13 cellular contexts compared by ENCODE assay signal in genomic region chr14:54606178-54606577, GRCh38. TPM values are rescaled to one million over a fixed set of nuclear protein-coding genes. Genes with fewer than 3 reads are reported as not detected.
DNase-seq lines count a peak whose midpoint lies in the region; ATAC-seq, FAIRE-seq and TF ChIP-seq lines count a peak whose summit lies in the region.
"Had no signal": no experiment of that assay in that cellular context is flagged by ENCODE, and none has a peak within 500 bp of the region (broad histone marks: within the 10 kb centered on the region; RNA-seq: fewer than 3 reads in every experiment).

No MANE protein-coding gene starts in this region.

- H2AK9ac ChIP-seq in IMR-90 (replicated peaks; ENCODE audit: low read depth, low read length, poor library complexity) = peak overlapping the region; percentile 89

- peak overlapping the region; percentile 79 for H3K14ac ChIP-seq in IMR-90 (replicated peaks; ENCODE audit: low read depth, low read length)

- intact Hi-C loops in IMR-90 (cut with micrococcal nuclease) = no loop called here
- intact Hi-C loops in upper lobe of right lung (cut with DNase I) = no loop called here

- H3K56ac ChIP-seq in IMR-90 (ENCODE audit: extremely low read depth, insufficient read depth, low read length) = no peak overlapping the region

- in situ Hi-C loops in IMR-90 (cut with MboI; ENCODE audit: low sequenced_read_pairs) = no loop called here

- H3K36me3 ChIP-seq in IMR-90 (ENCODE audit: control insufficient read depth, insufficient read depth, low read length) = peaks cover 2% of the 10 kb centered on the region
- no peaks in the 10 kb centered on the region for H3K36me3 ChIP-seq in upper lobe of right lung

- peaks cover 35 to 37% of the 10 kb centered on the region in 2 donors for H3K27me3 Mint-ChIP-seq in effector memory CD8-positive, alpha-beta T cell
- peaks cover 2 to 14% (median 7%) of the 10 kb centered on the region in 3 donors for H3K27me3 Mint-ChIP-seq in immature natural killer cell (ENCODE audit: low read depth in 3 of 3)

- peak overlapping the region in 1 of 2 experiments; percentile 64; a peak in 3 of 4 replicates for H4K8ac ChIP-seq in IMR-90 (ENCODE audit: low read depth in 2 of 2, low read length in 2 of 2)

- H3K9ac ChIP-seq in IMR-90 (ENCODE audit: low read depth, low read length) = no peak overlapping the region

- peaks cover 27 to 81% of the 10 kb centered on the region in 2 experiments for H3K79me1 ChIP-seq in IMR-90 (ENCODE audit: low read depth in 1 of 2, low read length in 2 of 2)

- TF ChIP-seq CTCF in IMR-90 (conservative IDR thresholded peaks at IDR 0.05; ENCODE audit: low read depth, low read length) (no peak), upper lobe of right lung (IDR thresholded peaks at IDR 0.05) (no peak)

- BruUV-seq in IMR-90 (replicated peaks; lab: Mats Ljungman, UMichigan) = no TSS peak

- peak overlapping the region; percentile 85 for H2AK5ac ChIP-seq in IMR-90 (ENCODE audit: low read depth, low read length)

- POLR2A ChIA-PET in IMR-90 (lab: Charles Lee; ENCODE audit: unreplicated experiment) = no interaction called here

- peaks cover 32% of the 10 kb centered on the region for H3K9me1 ChIP-seq in IMR-90 (ENCODE audit: insufficient read depth, low read length)

- no peak overlapping the region for H3K4me3 Mint-ChIP-seq in effector memory CD8-positive, alpha-beta T cell
- H3K4me3 Mint-ChIP-seq in immature natural killer cell = no peak overlapping the region

- peak overlapping the region; percentile 77 for H3K4ac ChIP-seq in IMR-90 (ENCODE audit: low read depth, low read length)

- ATAC-seq in IMR-90 (ENCODE audit: low read depth) (peak; percentile 10; the same call in 1 of the 2 replicates), left lobe of liver (peak; percentile 20), upper lobe of right lung (peak; percentile 64)
- ATAC-seq in effector memory CD8-positive, alpha-beta T cell (replicated peaks) = peak; percentile 84
- ATAC-seq: left colon had no signal

- peak overlapping the region; percentile 64 for H2BK120ac ChIP-seq in IMR-90 (ENCODE audit: low read depth, low read length)

- peaks cover 21% of the 10 kb centered on the region for H3K4me1 ChIP-seq in IMR-90 (ENCODE audit: control insufficient read depth, insufficient read depth, low read length)
- H3K4me1 ChIP-seq in upper lobe of right lung = no peaks in the 10 kb centered on the region

- no peak overlapping the region for H3K4me3 ChIP-seq in IMR-90 (ENCODE audit: insufficient read depth, low read depth, low read length)
- no peak overlapping the region for H3K4me3 ChIP-seq in upper lobe of right lung

- H3K36me3 Mint-ChIP-seq in effector memory CD8-positive, alpha-beta T cell (ENCODE audit: insufficient read depth) = peaks cover 3% of the 10 kb centered on the region
- no peaks in the 10 kb centered on the region for H3K36me3 Mint-ChIP-seq in immature natural killer cell

- no peak for DNase-seq in IMR-90
- DNase-seq in effector memory CD8-positive, alpha-beta T cell = peak in 2 of 3 experiments; percentile 3 to 11
- no peak for DNase-seq in left lobe of liver (ENCODE audit: low spot score)
- DNase-seq in upper lobe of right lung = no peak
- no peak for DNase-seq in immature natural killer cell
- no peak for DNase-seq in NCI-H146 treated with DMSO at 0.1 percent for 48 hours (lab: John Stamatoyannopoulos, UW; ENCODE audit: unreplicated experiment)
- no peak for DNase-seq in GM19239 (ENCODE audit: insufficient read length, low spot score)
- DNase-seq: amniotic stem cell, DMS 273 treated with DMSO at 0.1 percent for 48 hours, Kasumi-1, left colon, retina had no signal

- H3K9me3 ChIP-seq in IMR-90 (ENCODE audit: control insufficient read depth, insufficient read depth, low read length) (no peaks in the 10 kb centered on the region), upper lobe of right lung (no peaks in the 10 kb centered on the region)

- FAIRE-seq in GM19239 (lab: Jason Lieb, UNC) = no peak
- FAIRE-seq: endothelial cell of umbilical vein had no signal

- dilution Hi-C loops in IMR-90 (cut with HindIII; ENCODE audit: low sequenced_read_pairs, unreplicated experiment) = no loop called here

- H4K91ac ChIP-seq in IMR-90 (ENCODE audit: insufficient read depth, low read depth, low read length) = peak overlapping the region; percentile 36

- H3K4me1 Mint-ChIP-seq in effector memory CD8-positive, alpha-beta T cell (ENCODE audit: low read depth in 2 of 2) = no peaks in the 10 kb centered on the region
- H3K4me1 Mint-ChIP-seq in immature natural killer cell = no peaks in the 10 kb centered on the region

- H2BK15ac ChIP-seq in IMR-90 (ENCODE audit: low read depth, low read length) = peak overlapping the region; percentile 67; the same call in 2 of the 3 replicates

- CTCF ChIA-PET in IMR-90 (lab: Yijun Ruan, JAX) = no interaction called here

- H3K4me2 ChIP-seq in IMR-90 (ENCODE audit: low read depth, low read length) = peak overlapping the region; percentile 7

- H3K23ac ChIP-seq in IMR-90 (ENCODE audit: low read depth, low read length) = peak overlapping the region; percentile 31

- H2BK20ac ChIP-seq in IMR-90 (ENCODE audit: low read depth, low read length) = peak overlapping the region; percentile 82

- H3K27ac Mint-ChIP-seq in effector memory CD8-positive, alpha-beta T cell = no peak overlapping the region
- H3K27ac Mint-ChIP-seq in immature natural killer cell = no peak overlapping the region

- H3K27ac ChIP-seq in IMR-90 (ENCODE audit: insufficient read depth, low read length) = peak overlapping the region; percentile 34
- H3K27ac ChIP-seq in upper lobe of right lung = no peak overlapping the region

- H3K9me3 Mint-ChIP-seq in effector memory CD8-positive, alpha-beta T cell = no peaks in the 10 kb centered on the region
- H3K9me3 Mint-ChIP-seq in immature natural killer cell = no peaks in the 10 kb centered on the region

- peaks cover 28% of the 10 kb centered on the region for H4K20me1 ChIP-seq in IMR-90 (ENCODE audit: insufficient read depth, low read length)

- TF ChIP-seq POLR2A in IMR-90 (IDR thresholded peaks at IDR 0.05; ENCODE audit: low read depth, low read length) = no peak

- no peak for TF ChIP-seq RAD21 in IMR-90 (IDR thresholded peaks at IDR 0.05; ENCODE audit: low read length)

- H3K18ac ChIP-seq in IMR-90 (ENCODE audit: low read depth, low read length) = peak overlapping the region; percentile 30; the same call in 1 of the 2 replicates

- H3K27me3 ChIP-seq in IMR-90 (ENCODE audit: control insufficient read depth, insufficient read depth, low read length) (no peaks in the 10 kb centered on the region), upper lobe of right lung (no peaks in the 10 kb centered on the region)

- peak overlapping the region; percentile 11; the same call in 1 of the 2 replicates for H4K5ac ChIP-seq in IMR-90 (ENCODE audit: low read depth, low read length)

- peak overlapping the region; percentile 91 for H2BK5ac ChIP-seq in IMR-90 (ENCODE audit: low read depth, low read length, poor library complexity, severe bottlenecking)

- peak overlapping the region; percentile 66 for H2AFZ ChIP-seq in IMR-90 (replicated peaks; ENCODE audit: low read length, poor library complexity)

- WGBS in IMR-90 (ENCODE audit: extremely low coverage in 2 of 2, insufficient read length in 1 of 2), 2 experiments = 60% methylated on average over 7 of the region's 10 CpGs; no CpG with 5 or more reads in 1 of the 2 experiments

TF ChIP-seq in IMR-90, 13 proteins besides CTCF, POLR2A, EP300 and RAD21:
- TF ChIP-seq BHLHE40 (IDR thresholded peaks at IDR 0.05; ENCODE audit: low read depth, low read length) (peak; percentile 83), CHD1 (IDR thresholded peaks at IDR 0.05; ENCODE audit: low read depth, low read length) (no peak)

RNA-seq across cellular contexts. Expression of gene SAMD4A, which starts 39.2 kb away (rescaled TPM):
- total RNA-seq in IMR-90 (2012; rRNA removed) (36.7 and 38.2 TPM in 2 replicates), left lobe of liver (25.9 TPM), upper lobe of right lung (39.1 TPM)
- polyA plus RNA-seq in IMR-90 (2012; rRNA removed) (20.0 and 22.9 TPM in 2 replicates), immature natural killer cell (not detected)
- 9.1 and 12.2 TPM in 2 replicates for polyA plus RNA-seq in IMR-90 (2012; cell fraction: cytosol; rRNA removed)
- polyA plus RNA-seq in IMR-90 (2012; cell fraction: nucleus; rRNA removed; ENCODE audit: low replicate concordance) = 27.3 and 38.9 TPM in 2 replicates

Comparison
In these comparisons a context has a peak if more than half of its experiments do, and no peak if none do; other contexts are left out.
1. ATAC-seq: peak in every context shown above with its lines; median percentile 84 in effector memory CD8-positive, alpha-beta T cell; 64 in upper lobe of right lung; 20 in left lobe of liver; 10 in IMR-90.
2. DNase-seq: peak in effector memory CD8-positive, alpha-beta T cell (2 of 3); none in IMR-90 (single experiment), left lobe of liver (single experiment), upper lobe of right lung (single experiment), immature natural killer cell (0 of 3), NCI-H146 treated with DMSO at 0.1 percent for 48 hours (single experiment) and GM19239 (single experiment).